Comparison of ENCODE assay signal across 8 cellular contexts in genomic region chr2:229133155-229133772, GRCh38.
DNase-seq lines count a peak whose midpoint lies in the region; ATAC-seq and TF ChIP-seq lines count a peak whose summit lies in the region.

No MANE protein-coding gene starts in this region.

- TF ChIP-seq POLR2A in testis (IDR thresholded peaks at IDR 0.05) = no peak

- TF ChIP-seq CTCF in heart right ventricle (IDR thresholded peaks at IDR 0.05) (peak; percentile 14 to 65 (median 49)), testis (IDR thresholded peaks at IDR 0.05) (peak in 2 of 3 experiments; percentile 25 to 35)

- ATAC-seq in heart right ventricle (peak in 2 of 8 donors; percentile 50 to 51), GM18502 (IDR thresholded peaks at IDR 0.05; ENCODE audit: poor library complexity, unreplicated experiment) (no peak), GM19463 (IDR thresholded peaks at IDR 0.05; ENCODE audit: unreplicated experiment) (no peak)

- H3K27me3 ChIP-seq in heart right ventricle (no peaks in the 10 kb centered on the region), testis (no peaks in the 10 kb centered on the region)

- peak; percentile 18 to 19 for DNase-seq in AML-193 (lab: John Stamatoyannopoulos, UW)
- DNase-seq in KBM-7 = peak; percentile 9
- peak; percentile 3 for DNase-seq in RPMI8226
- DNase-seq in heart right ventricle = peak in 1 of 2 donors; percentile 18
- peak; percentile 49 for DNase-seq in testis
- DNase-seq in posterior cingulate gyrus = no peak

- H3K4me1 ChIP-seq in heart right ventricle (peaks cover 0 to 15% (median 8%) of the 10 kb centered on the region in 9 donors), testis (peaks cover 17% of the 10 kb centered on the region)

- 53 to 63% methylated on average over 5 of the region's 5 CpGs for WGBS in heart right ventricle, 2 donors
- 49 to 66% methylated on average over 5 of the region's 5 CpGs for WGBS in testis, 2 donors

- H3K4me3 ChIP-seq in heart right ventricle (no peak overlapping the region), testis (no peak overlapping the region)

- H3K9me3 ChIP-seq in heart right ventricle = peaks cover 0 to 13% (median 0%) of the 10 kb centered on the region in 11 donors
- no peaks in the 10 kb centered on the region for H3K9me3 ChIP-seq in testis

- no peak overlapping the region for H3K27ac ChIP-seq in heart right ventricle
- no peak overlapping the region for H3K27ac ChIP-seq in testis

- H3K36me3 ChIP-seq in heart right ventricle = no peaks in the 10 kb centered on the region
- H3K36me3 ChIP-seq in testis (ENCODE audit: low read depth, missing control alignments) = no peaks in the 10 kb centered on the region

- in situ Hi-C loops in KBM-7 (cut with MboI; ENCODE audit: low pct_unique_long_range_greater_than_20kb, low sequenced_read_pairs) = no loop called here

- intact Hi-C loops in heart right ventricle (cut with DNase I) = loop anchor here in 9 of 10 donors (2.0 to 10.0 kb wide), 4 partner anchors 139 to 459 kb away; partner anchors contain the start of gene PID1 (in 5 of the 9)
- intact Hi-C loops in testis (cut with DNase I; ENCODE audit: low total_unique reads) = no loop called here
- intact Hi-C loops in posterior cingulate gyrus (cut with DNase I) = loop anchor here (10.0 kb wide), 1 partner anchor 582 kb away; the partner anchor contains the start of gene DNER

Comparison
In these comparisons a context has a peak if more than half of its experiments do, and no peak if none do; other contexts are left out.
1. DNase-seq: peak in AML-193 (2 of 2), KBM-7 (single experiment), RPMI8226 (single experiment) and testis (single experiment); none in posterior cingulate gyrus (0 of 10).